In genomic region chr6:167682125-167682524, GRCh38 we compare ENCODE assay signal across 12 cellular contexts.
A peak's percentile ranks its signal among the peaks of the same experiment; 100 is the strongest.
DNase-seq lines count a peak whose midpoint lies in the region; ATAC-seq and TF ChIP-seq lines count a peak whose summit lies in the region.
"Had no signal": no experiment of that assay in that cellular context is flagged by ENCODE, and none has a peak within 500 bp of the region (broad histone marks: within the 10 kb centered on the region; RNA-seq: fewer than 3 reads in every experiment).

No MANE protein-coding gene starts in this region.

- H3K18ac ChIP-seq in mesenchymal stem cell (ENCODE audit: low read depth in 1 of 2, low read length in 2 of 2) = peak overlapping the region; percentile 40 to 64

- H3K9ac ChIP-seq in mesenchymal stem cell (ENCODE audit: low read length) = no peak overlapping the region

- TF ChIP-seq CTCF in RWPE2 (IDR thresholded peaks at IDR 0.05; ENCODE audit: poor library complexity, severe bottlenecking) = no peak
- no peak for TF ChIP-seq CTCF in testis (IDR thresholded peaks at IDR 0.05)

- H3K36me3 ChIP-seq in RWPE2 (ENCODE audit: low read depth) = no peaks in the 10 kb centered on the region
- H3K36me3 ChIP-seq in mesenchymal stem cell (ENCODE audit: control insufficient read depth in 1 of 2, insufficient read depth in 2 of 2, low read depth in 1 of 2, low read length in 2 of 2) = no peaks in the 10 kb centered on the region
- no peaks in the 10 kb centered on the region for H3K36me3 ChIP-seq in testis (ENCODE audit: low read depth, missing control alignments)

- H2BK120ac ChIP-seq in mesenchymal stem cell (ENCODE audit: low read depth, low read length) = peak overlapping the region; percentile 35

- peak overlapping the region; percentile 98 for H2BK15ac ChIP-seq in mesenchymal stem cell (ENCODE audit: low read depth, poor library complexity, severe bottlenecking)

- H3K23ac ChIP-seq in mesenchymal stem cell (ENCODE audit: low read length in 2 of 2) = no peak overlapping the region

- no peak for ATAC-seq in RWPE2 (ENCODE audit: low read depth)
- no peak for ATAC-seq in GM21381 (IDR thresholded peaks at IDR 0.05; ENCODE audit: unreplicated experiment)

- peak overlapping the region; percentile 66 for H4K8ac ChIP-seq in mesenchymal stem cell (ENCODE audit: low read length)

- H4K91ac ChIP-seq in mesenchymal stem cell (ENCODE audit: low read length) = peak overlapping the region; percentile 94

- H3K4me3 ChIP-seq in RWPE2 (ENCODE audit: severe bottlenecking) = no peak overlapping the region
- H3K4me3 ChIP-seq in mesenchymal stem cell (ENCODE audit: insufficient read depth in 1 of 2, low read depth in 1 of 2, low read length in 2 of 2) = no peak overlapping the region
- no peak overlapping the region for H3K4me3 ChIP-seq in testis

- H3K14ac ChIP-seq in mesenchymal stem cell (ENCODE audit: low read length in 2 of 2) = peak overlapping the region in 1 of 2 experiments; percentile 35

- H3K4me2 ChIP-seq in mesenchymal stem cell (ENCODE audit: low read length, poor library complexity, severe bottlenecking) = no peak overlapping the region

- peak overlapping the region; percentile 96 to 99 for H2BK12ac ChIP-seq in mesenchymal stem cell (ENCODE audit: low read length in 2 of 2)

- intact Hi-C loops in testis (cut with DNase I; ENCODE audit: low total_unique reads) = no loop called here

- DNase-seq in RWPE2 (ENCODE audit: low spot score) (no peak), ecto neural progenitor cell (ENCODE audit: low spot score) (peak; percentile 45), mesenchymal stem cell (no peak), testis (no peak), 8988T (no peak), NCI-H1105 (lab: John Stamatoyannopoulos, UW) (no peak)
- DNase-seq: activated naive CD8-positive, alpha-beta T cell treated with anti-CD3 and anti-CD28 coated beads for 36 hours; effector CD4-positive, alpha-beta T cell; NCI-H1417; NCI-H2171 treated with DMSO at 0.1 percent for 48 hours; stimulated activated naive CD4-positive, alpha-beta T cell treated with Interleukin-2 at 50 U/mL for 16 hours had no signal

- H2AK5ac ChIP-seq in mesenchymal stem cell (ENCODE audit: low read length, severe bottlenecking) = no peak overlapping the region

- H3K4me1 ChIP-seq in RWPE2 (ENCODE audit: insufficient read depth, poor library complexity, severe bottlenecking) = peaks cover 9% of the 10 kb centered on the region
- H3K4me1 ChIP-seq in mesenchymal stem cell (ENCODE audit: control insufficient read depth, insufficient read depth, low read depth, low read length) = peaks cover 22% of the 10 kb centered on the region
- H3K4me1 ChIP-seq in testis = peaks cover 56% of the 10 kb centered on the region

- TF ChIP-seq POLR2A in testis (IDR thresholded peaks at IDR 0.05) = no peak

- no peaks in the 10 kb centered on the region for H3K79me1 ChIP-seq in mesenchymal stem cell (replicated peaks; ENCODE audit: low read length, poor library complexity, severe bottlenecking)

- 91% methylated on average over 11 of the region's 11 CpGs for WGBS in mesenchymal stem cell
- 66 to 68% methylated on average over 11 of the region's 11 CpGs for whole genome bisulfite sequencing in testis, 2 donors

- peak overlapping the region; percentile 45 to 73 for H3K4ac ChIP-seq in mesenchymal stem cell (ENCODE audit: low read depth in 1 of 2, low read length in 2 of 2)

- H2BK5ac ChIP-seq in mesenchymal stem cell (ENCODE audit: low read depth, low read length, poor library complexity, severe bottlenecking) = no peak overlapping the region

- no peak overlapping the region for H2AFZ ChIP-seq in mesenchymal stem cell (ENCODE audit: low read depth, low read length)

- H3K27ac ChIP-seq in RWPE2 (ENCODE audit: poor library complexity, severe bottlenecking) (peak overlapping the region; percentile 12), mesenchymal stem cell (ENCODE audit: low read length, poor library complexity, severe bottlenecking) (no peak overlapping the region), testis (peak overlapping the region; percentile 86 to 87)

- no peaks in the 10 kb centered on the region for H3K9me3 ChIP-seq in RWPE2 (ENCODE audit: severe bottlenecking)
- H3K9me3 ChIP-seq in mesenchymal stem cell (ENCODE audit: control insufficient read depth, low read length) = no peaks in the 10 kb centered on the region
- H3K9me3 ChIP-seq in testis = no peaks in the 10 kb centered on the region

- H3K27me3 ChIP-seq in RWPE2 (ENCODE audit: insufficient read depth, poor library complexity, severe bottlenecking) (peaks cover 29% of the 10 kb centered on the region), mesenchymal stem cell (ENCODE audit: control insufficient read depth in 1 of 2, insufficient read depth in 1 of 2, low read length in 2 of 2) (peaks cover 28 to 48% of the 10 kb centered on the region in 2 experiments), testis (no peaks in the 10 kb centered on the region)
